8 cellular contexts compared by ENCODE assay signal in genomic region chr17:45394913-45395568, GRCh38. TPM values are rescaled to one million over a fixed set of nuclear protein-coding genes. Genes with fewer than 3 reads are reported as not detected.
A peak's percentile ranks its signal among the peaks of the same experiment; 100 is the strongest.
DNase-seq lines count a peak whose midpoint lies in the region; ATAC-seq, FAIRE-seq and TF ChIP-seq lines count a peak whose summit lies in the region.

No MANE protein-coding gene starts in this region.

- peak overlapping the region; percentile 38 for H3K4me2 ChIP-seq in DOHH2 (ENCODE audit: low read length)

- 28 to 38% (median 29%) methylated on average over 28 to 30 of the region's 30 CpGs for WGBS in small intestine, 3 donors

- H3K27ac ChIP-seq in DOHH2 (ENCODE audit: low read depth, low read length) (no peak overlapping the region), SK-N-MC (no peak overlapping the region), breast epithelium (no peak overlapping the region), small intestine (ENCODE audit: low read depth in 1 of 2, low read length in 1 of 2) (no peak overlapping the region)

- no peak overlapping the region for H3K9ac ChIP-seq in SK-N-MC (ENCODE audit: insufficient read length)

- H3K36me3 ChIP-seq in DOHH2 (ENCODE audit: control insufficient read depth, low read length) = peaks cover 25% of the 10 kb centered on the region
- H3K36me3 ChIP-seq in SK-N-MC (ENCODE audit: insufficient read depth, low read length) = no peaks in the 10 kb centered on the region
- H3K36me3 ChIP-seq in breast epithelium = no peaks in the 10 kb centered on the region
- peaks cover 8 to 29% of the 10 kb centered on the region in 2 donors for H3K36me3 ChIP-seq in small intestine (ENCODE audit: control insufficient read depth in 2 of 2, insufficient read depth in 2 of 2, low read length in 2 of 2)

- H3K27me3 ChIP-seq in DOHH2 (ENCODE audit: control insufficient read depth, low read length) (no peaks in the 10 kb centered on the region), breast epithelium (no peaks in the 10 kb centered on the region), small intestine (ENCODE audit: control insufficient read depth in 2 of 2, insufficient read depth in 2 of 2, low read length in 2 of 2) (no peaks in the 10 kb centered on the region)

- H3K4me1 ChIP-seq in DOHH2 (ENCODE audit: control insufficient read depth, low read length) (peaks cover 22% of the 10 kb centered on the region), breast epithelium (no peaks in the 10 kb centered on the region), small intestine (ENCODE audit: control insufficient read depth in 2 of 2, insufficient read depth in 1 of 2, low read depth in 1 of 2, low read length in 1 of 2) (no peaks in the 10 kb centered on the region)

- H4K20me1 ChIP-seq in DOHH2 (ENCODE audit: control insufficient read depth, insufficient read depth, low read depth, low read length) = no peaks in the 10 kb centered on the region

- H3K9me2 ChIP-seq in DOHH2 (replicated peaks; ENCODE audit: control insufficient read depth, low read length) = no peaks in the 10 kb centered on the region

- no peaks in the 10 kb centered on the region for H3K79me2 ChIP-seq in DOHH2 (ENCODE audit: control insufficient read depth, low read length)

- TF ChIP-seq CTCF in DOHH2 (IDR thresholded peaks at IDR 0.05; ENCODE audit: low read depth, low read length, poor library complexity, severe bottlenecking) (peak; percentile 83), breast epithelium (IDR thresholded peaks at IDR 0.05) (peak; percentile 49 to 79 (median 73))

- intact Hi-C loops in breast epithelium (cut with DNase I; ENCODE audit: low total_unique reads) = no loop called here

- H3K4me3 ChIP-seq in DOHH2 (ENCODE audit: low read length) = peak overlapping the region; percentile 5; the same call in 1 of the 2 replicates
- no peak overlapping the region for H3K4me3 ChIP-seq in SK-N-MC
- peak overlapping the region in 2 of 3 donors; percentile 34 to 53 for H3K4me3 ChIP-seq in breast epithelium
- no peak overlapping the region for H3K4me3 ChIP-seq in small intestine (ENCODE audit: low read depth in 1 of 2, low read length in 2 of 2)

- DNase-seq in LHCN-M2 (ENCODE audit: low read depth) = peak; percentile 65
- DNase-seq in SK-N-MC (ENCODE audit: low read depth, low spot score) = peak; percentile 26
- DNase-seq in breast epithelium (ENCODE audit: low spot score in 2 of 2) = no peak
- DNase-seq in iPS-NIHi7 (ENCODE audit: extremely low spot score) = peak; percentile 94
- peak; percentile 61 for DNase-seq in small intestine
- no peak for DNase-seq in KG1 (lab: John Stamatoyannopoulos, UW)

- no peaks in the 10 kb centered on the region for H3F3A ChIP-seq in DOHH2 (ENCODE audit: control insufficient read depth, insufficient read depth)

- no peak for FAIRE-seq in small intestine (lab: Jason Lieb, UNC)

- no peak for ATAC-seq in HG03135 (IDR thresholded peaks at IDR 0.05; ENCODE audit: unreplicated experiment)

- no peak for TF ChIP-seq POLR2A in breast epithelium (IDR thresholded peaks at IDR 0.05)

- no peaks in the 10 kb centered on the region for H3K9me3 ChIP-seq in DOHH2 (ENCODE audit: control insufficient read depth, insufficient read depth, low read length)
- H3K9me3 ChIP-seq in SK-N-MC (ENCODE audit: low read depth, low read length) = no peaks in the 10 kb centered on the region
- H3K9me3 ChIP-seq in breast epithelium = no peaks in the 10 kb centered on the region
- no peaks in the 10 kb centered on the region for H3K9me3 ChIP-seq in small intestine (ENCODE audit: control insufficient read depth, low read depth)

RNA-seq across cellular contexts. Expression of gene ARHGAP27, which starts 37.6 kb away (rescaled TPM):
- 0.83 and 3.0 TPM in 2 replicates for total RNA-seq in LHCN-M2 (2014; rRNA removed)
- 1.9 TPM for polyA plus RNA-seq in LHCN-M2 (2012)
- total RNA-seq in breast epithelium = 10 to 100 TPM; 17.3 to 28.8 (median 17.6) TPM
- polyA plus RNA-seq in small intestine = 100 to 1,000 TPM in 2 of 3 donors, 10 to 100 TPM in 1; 65.2 to 132 (median 106) TPM

Comparison
In these comparisons a context has a peak if more than half of its experiments do, and no peak if none do; other contexts are left out.
1. H3K4me3 ChIP-seq: peak in DOHH2 (single experiment) and breast epithelium (2 of 3); none in SK-N-MC (single experiment) and small intestine (0 of 2).
2. DNase-seq: peak in LHCN-M2 (single experiment), SK-N-MC (single experiment), iPS-NIHi7 (single experiment) and small intestine (single experiment); none in breast epithelium (0 of 2) and KG1 (single experiment).